Comparison of ENCODE assay signal across 1 cellular context in the genomic region with DNA sequence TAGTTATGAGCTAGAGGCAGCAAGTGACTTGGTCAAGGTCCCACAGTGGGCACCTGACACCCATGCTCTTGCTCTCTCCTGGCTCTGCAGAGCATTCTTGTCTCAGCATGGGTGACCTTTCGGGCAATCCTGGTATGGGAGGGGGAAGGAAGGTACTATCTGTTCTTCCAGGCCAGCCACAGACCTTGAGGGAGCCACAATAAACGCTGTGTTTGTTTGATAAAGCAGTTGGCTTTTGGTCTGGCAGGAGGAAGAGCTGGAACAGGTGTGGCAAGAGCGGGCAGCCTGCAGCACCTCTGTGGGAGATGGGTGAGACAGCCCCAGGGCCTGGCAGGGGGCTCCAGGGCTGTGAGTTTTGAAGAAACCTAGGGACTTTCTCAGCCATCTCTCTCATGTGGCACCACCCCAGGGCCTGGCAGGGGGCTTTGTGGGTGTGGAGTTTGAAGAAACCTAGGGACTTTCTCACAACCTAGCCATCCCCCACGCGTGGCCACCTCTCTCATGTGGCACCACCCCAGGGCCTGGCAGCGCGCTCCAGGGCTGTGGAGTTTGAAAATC.
TF ChIP-seq lines count a peak whose summit lies in the region.

No MANE protein-coding gene starts in this region.

TF ChIP-seq in WTC11, 78 proteins besides CTCF, POLR2A, EP300 and RAD21 (continued from another document):
- TF ChIP-seq ATF1 (CRISPR knock-in tag; IDR thresholded peaks at IDR 0.05) (no peak), TCF7 (CRISPR knock-in tag; IDR thresholded peaks at IDR 0.05; ENCODE audit: low read depth) (no peak), FOXJ3 (CRISPR knock-in tag; IDR thresholded peaks at IDR 0.05; ENCODE audit: borderline replicate concordance) (no peak), TEAD1 (CRISPR knock-in tag; IDR thresholded peaks at IDR 0.05) (no peak)
- TF ChIP-seq, protein P1, sequence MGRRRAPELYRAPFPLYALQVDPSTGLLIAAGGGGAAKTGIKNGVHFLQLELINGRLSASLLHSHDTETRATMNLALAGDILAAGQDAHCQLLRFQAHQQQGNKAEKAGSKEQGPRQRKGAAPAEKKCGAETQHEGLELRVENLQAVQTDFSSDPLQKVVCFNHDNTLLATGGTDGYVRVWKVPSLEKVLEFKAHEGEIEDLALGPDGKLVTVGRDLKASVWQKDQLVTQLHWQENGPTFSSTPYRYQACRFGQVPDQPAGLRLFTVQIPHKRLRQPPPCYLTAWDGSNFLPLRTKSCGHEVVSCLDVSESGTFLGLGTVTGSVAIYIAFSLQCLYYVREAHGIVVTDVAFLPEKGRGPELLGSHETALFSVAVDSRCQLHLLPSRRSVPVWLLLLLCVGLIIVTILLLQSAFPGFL (CRISPR knock-in tag; IDR thresholded peaks at IDR 0.05; ENCODE audit: borderline replicate concordance) = no peak
- TF ChIP-seq, protein P2, sequence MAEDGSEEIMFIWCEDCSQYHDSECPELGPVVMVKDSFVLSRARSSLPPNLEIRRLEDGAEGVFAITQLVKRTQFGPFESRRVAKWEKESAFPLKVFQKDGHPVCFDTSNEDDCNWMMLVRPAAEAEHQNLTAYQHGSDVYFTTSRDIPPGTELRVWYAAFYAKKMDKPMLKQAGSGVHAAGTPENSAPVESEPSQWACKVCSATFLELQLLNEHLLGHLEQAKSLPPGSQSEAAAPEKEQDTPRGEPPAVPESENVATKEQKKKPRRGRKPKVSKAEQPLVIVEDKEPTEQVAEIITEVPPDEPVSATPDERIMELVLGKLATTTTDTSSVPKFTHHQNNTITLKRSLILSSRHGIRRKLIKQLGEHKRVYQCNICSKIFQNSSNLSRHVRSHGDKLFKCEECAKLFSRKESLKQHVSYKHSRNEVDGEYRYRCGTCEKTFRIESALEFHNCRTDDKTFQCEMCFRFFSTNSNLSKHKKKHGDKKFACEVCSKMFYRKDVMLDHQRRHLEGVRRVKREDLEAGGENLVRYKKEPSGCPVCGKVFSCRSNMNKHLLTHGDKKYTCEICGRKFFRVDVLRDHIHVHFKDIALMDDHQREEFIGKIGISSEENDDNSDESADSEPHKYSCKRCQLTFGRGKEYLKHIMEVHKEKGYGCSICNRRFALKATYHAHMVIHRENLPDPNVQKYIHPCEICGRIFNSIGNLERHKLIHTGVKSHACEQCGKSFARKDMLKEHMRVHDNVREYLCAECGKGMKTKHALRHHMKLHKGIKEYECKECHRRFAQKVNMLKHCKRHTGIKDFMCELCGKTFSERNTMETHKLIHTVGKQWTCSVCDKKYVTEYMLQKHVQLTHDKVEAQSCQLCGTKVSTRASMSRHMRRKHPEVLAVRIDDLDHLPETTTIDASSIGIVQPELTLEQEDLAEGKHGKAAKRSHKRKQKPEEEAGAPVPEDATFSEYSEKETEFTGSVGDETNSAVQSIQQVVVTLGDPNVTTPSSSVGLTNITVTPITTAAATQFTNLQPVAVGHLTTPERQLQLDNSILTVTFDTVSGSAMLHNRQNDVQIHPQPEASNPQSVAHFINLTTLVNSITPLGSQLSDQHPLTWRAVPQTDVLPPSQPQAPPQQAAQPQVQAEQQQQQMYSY (CRISPR knock-in tag; IDR thresholded peaks at IDR 0.05) = no peak
